In genomic region chr9:119005162-119005561, GRCh38 we compare ENCODE assay signal across 13 cellular contexts.
DNase-seq lines count a peak whose midpoint lies in the region; ATAC-seq and TF ChIP-seq lines count a peak whose summit lies in the region.
"Had no signal": no experiment of that assay in that cellular context is flagged by ENCODE, and none has a peak within 500 bp of the region (broad histone marks: within the 10 kb centered on the region; RNA-seq: fewer than 3 reads in every experiment).

No MANE protein-coding gene starts in this region.

- H3K27ac ChIP-seq in SJCRH30 (peak overlapping the region; percentile 51), neuronal stem cell (replicated peaks; ENCODE audit: low read length) (no peak overlapping the region), testis (no peak overlapping the region)

- WGBS in neuronal stem cell (ENCODE audit: extremely low coverage in 2 of 2, insufficient read length in 2 of 2, insufficient replicate concordance in 1 of 2), 2 donors = no CpG with 5 or more reads among the region's 2 CpGs
- 74 to 80% methylated on average over 2 of the region's 2 CpGs for WGBS in testis, 2 donors

- no peak for TF ChIP-seq POLR2A in testis (IDR thresholded peaks at IDR 0.05)

- no peak overlapping the region for H2BK12ac ChIP-seq in neuronal stem cell (ENCODE audit: low read length)

- peaks cover 49% of the 10 kb centered on the region for H3K4me1 ChIP-seq in SJCRH30
- peaks cover 0 to 3% of the 10 kb centered on the region in 2 donors for H3K4me1 ChIP-seq in neuronal stem cell (ENCODE audit: control insufficient read depth in 2 of 2, insufficient read depth in 1 of 2, low read depth in 1 of 2, low read length in 2 of 2)
- H3K4me1 ChIP-seq in testis = no peaks in the 10 kb centered on the region

- no peak overlapping the region for H3K23ac ChIP-seq in neuronal stem cell (ENCODE audit: low read depth, low read length, poor library complexity)

- DNase-seq in AG10803 (ENCODE audit: low read depth) = peak; percentile 43
- DNase-seq in SJCRH30 = peak in 1 of 2 experiments; percentile 40
- no peak for DNase-seq in left ventricle myocardium superior
- DNase-seq in neuronal stem cell (ENCODE audit: low spot score) = peak; percentile 24
- no peak for DNase-seq in COLO829 (ENCODE audit: low spot score)
- no peak for DNase-seq in testis
- DNase-seq: activated naive CD4-positive, alpha-beta T cell treated with anti-CD3 and anti-CD28 coated beads, Interleukin-2, amount 50 U/mL, for 16 hours; DMS153; NCI-H2107 had no signal

- H3K27me3 ChIP-seq in SJCRH30 (no peaks in the 10 kb centered on the region), neuronal stem cell (ENCODE audit: control insufficient read depth in 3 of 3, insufficient read depth in 3 of 3, low read depth in 1 of 3, low read length in 3 of 3) (no peaks in the 10 kb centered on the region), testis (no peaks in the 10 kb centered on the region)
- H3K27me3 ChIP-seq: uterus had no signal

- H3K4me3 ChIP-seq in AG10803 (ENCODE audit: low read length) (no peak overlapping the region), SJCRH30 (no peak overlapping the region), neuronal stem cell (ENCODE audit: low read length in 2 of 2) (no peak overlapping the region), testis (no peak overlapping the region)
- H3K4me3 ChIP-seq: K562, uterus had no signal

- TF ChIP-seq CTCF in AG10803 (conservative IDR thresholded peaks at IDR 0.05; ENCODE audit: low read length) (no peak), testis (IDR thresholded peaks at IDR 0.05) (no peak)

- no peaks in the 10 kb centered on the region for H3K79me1 ChIP-seq in neuronal stem cell (ENCODE audit: low read depth, low read length)

- no peak overlapping the region for H3K14ac ChIP-seq in neuronal stem cell (ENCODE audit: low read length)

- H3K9ac ChIP-seq in neuronal stem cell (ENCODE audit: low read depth, low read length, poor library complexity) = no peak overlapping the region

- no peak overlapping the region for H3K4ac ChIP-seq in neuronal stem cell (ENCODE audit: low read length)

- H4K8ac ChIP-seq in neuronal stem cell (ENCODE audit: low read depth, low read length) = no peak overlapping the region

- H3K36me3 ChIP-seq in SJCRH30 (no peaks in the 10 kb centered on the region), neuronal stem cell (replicated peaks in 1 of 2; ENCODE audit: control insufficient read depth in 2 of 2, insufficient read depth in 2 of 2, low read length in 2 of 2) (no peaks in the 10 kb centered on the region), testis (ENCODE audit: low read depth, missing control alignments) (no peaks in the 10 kb centered on the region)
- H3K36me3 ChIP-seq: uterus had no signal

- no peak overlapping the region for H2BK15ac ChIP-seq in neuronal stem cell (ENCODE audit: low read length)

- H3K4me2 ChIP-seq in neuronal stem cell (ENCODE audit: insufficient read depth, low read length, poor library complexity, severe bottlenecking) = no peak overlapping the region

- no peak overlapping the region for H2AK5ac ChIP-seq in neuronal stem cell (ENCODE audit: low read depth, low read length)

- no peak overlapping the region for H2BK5ac ChIP-seq in neuronal stem cell (ENCODE audit: low read length)

- H3K18ac ChIP-seq in neuronal stem cell (ENCODE audit: low read length) = no peak overlapping the region

- no peak overlapping the region for H2BK120ac ChIP-seq in neuronal stem cell (ENCODE audit: low read depth, low read length)

- intact Hi-C loops in left ventricle myocardium superior (cut with micrococcal nuclease) (no loop called here), testis (cut with DNase I; ENCODE audit: low total_unique reads) (no loop called here)

- H3K9me3 ChIP-seq in SJCRH30 (replicated peaks) = peaks cover 3% of the 10 kb centered on the region; the same call in 1 of the 2 replicates
- H3K9me3 ChIP-seq in neuronal stem cell (replicated peaks in 1 of 2; ENCODE audit: control insufficient read depth in 2 of 2, insufficient read depth in 1 of 2, low read depth in 1 of 2, low read length in 2 of 2) = no peaks in the 10 kb centered on the region
- no peaks in the 10 kb centered on the region for H3K9me3 ChIP-seq in testis
- H3K9me3 ChIP-seq: uterus had no signal

- peak; percentile 46 for ATAC-seq in left ventricle myocardium superior
- ATAC-seq in GM19452 (IDR thresholded peaks at IDR 0.05; ENCODE audit: unreplicated experiment) = no peak
- no peak for ATAC-seq in GM21528 (IDR thresholded peaks at IDR 0.05; ENCODE audit: low FRiP score, unreplicated experiment)
- ATAC-seq: K562 had no signal

- no peak overlapping the region for H4K91ac ChIP-seq in neuronal stem cell (ENCODE audit: low read depth, low read length, poor library complexity)

- H2AFZ ChIP-seq in neuronal stem cell (ENCODE audit: low read length) = no peak overlapping the region

Comparison
In these comparisons a context has a peak if more than half of its experiments do, and no peak if none do; other contexts are left out.
1. DNase-seq: peak in AG10803 (single experiment) and neuronal stem cell (single experiment); none in left ventricle myocardium superior (single experiment), COLO829 (single experiment) and testis (single experiment).